26 cellular contexts compared by ENCODE assay signal in the genomic region with DNA sequence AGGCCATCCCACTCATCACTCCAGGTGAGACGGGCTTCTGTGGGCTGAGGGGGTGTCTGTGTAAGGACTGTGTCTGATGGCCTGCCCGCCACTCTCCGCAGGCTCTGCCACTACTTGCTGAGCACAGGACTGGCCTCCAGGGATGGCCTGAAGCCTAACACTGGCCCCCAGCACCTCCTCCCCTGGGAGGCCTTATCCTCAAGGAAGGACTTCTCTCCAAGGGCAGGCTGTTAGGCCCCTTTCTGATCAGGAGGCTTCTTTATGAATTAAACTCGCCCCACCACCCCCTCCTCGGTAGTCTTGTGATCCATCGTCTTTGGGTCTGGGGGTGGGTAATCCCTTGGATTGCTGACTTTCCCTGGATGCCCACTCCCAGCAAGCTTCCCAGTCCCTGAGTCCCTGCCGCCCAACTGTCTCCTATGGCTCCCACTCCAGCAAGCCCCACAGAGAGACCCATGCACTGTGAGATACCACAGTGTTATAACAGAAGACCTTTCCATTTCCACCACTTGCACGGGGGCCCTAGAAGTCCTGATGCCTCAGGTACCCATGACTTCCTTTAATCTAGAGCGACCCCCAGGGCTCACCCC. TPM values are rescaled to one million over a fixed set of nuclear protein-coding genes. Genes with fewer than 3 reads are reported as not detected.
"Had no signal": no experiment of that assay in that cellular context is flagged by ENCODE, and none has a peak within 500 bp of the region (broad histone marks: within the 10 kb centered on the region; RNA-seq: fewer than 3 reads in every experiment).

No MANE protein-coding gene starts in this region.

- H3K27me3 Mint-ChIP-seq: activated B cell treated with CpG ODN at 0.5 μM for 24 hours; activated CD4-positive, alpha-beta memory T cell treated with anti-CD3 and anti-CD28 coated beads for 36 hours; activated CD4-positive, alpha-beta T cell treated with anti-CD3 and anti-CD28 coated beads, Interleukin-2, amount 10 ng/mL, durations not matched to agents 7 days and 5 days; activated naive CD8-positive, alpha-beta T cell; T-helper 17 cell had no signal

- H3K4me1 Mint-ChIP-seq: activated B cell treated with CpG ODN at 0.5 μM for 24 hours had no signal

- H3K36me3 ChIP-seq: brain microvascular endothelial cell, cardiac muscle cell had no signal

- H3K9me3 Mint-ChIP-seq: activated B cell treated with CpG ODN at 0.5 μM for 24 hours; activated CD4-positive, alpha-beta memory T cell treated with anti-CD3 and anti-CD28 coated beads for 36 hours; activated CD4-positive, alpha-beta T cell treated with anti-CD3 and anti-CD28 coated beads, Interleukin-2, amount 10 ng/mL, durations not matched to agents 7 days and 5 days; activated T-cell treated with anti-CD3 and anti-CD28 coated beads, Interleukin-2, amount 50 U/mL, for 4 hours had no signal

- H3K27ac Mint-ChIP-seq: activated B cell treated with CpG ODN at 0.5 μM for 24 hours; activated CD4-positive, alpha-beta memory T cell treated with anti-CD3 and anti-CD28 coated beads for 36 hours; activated CD4-positive, alpha-beta T cell treated with anti-CD3 and anti-CD28 coated beads, Interleukin-2, amount 10 ng/mL, durations not matched to agents 7 days and 5 days; activated naive CD8-positive, alpha-beta T cell; T-helper 17 cell had no signal

- FAIRE-seq: TTC549 had no signal

- DNase-seq: activated B cell treated with CpG ODN at 0.5 μM for 24 hours; activated CD4-positive, alpha-beta memory T cell treated with anti-CD3 and anti-CD28 coated beads for 36 hours; activated CD4-positive, alpha-beta T cell treated with anti-CD3 and anti-CD28 coated beads, Interleukin-2, amount 10 ng/mL, durations not matched to agents 7 days and 5 days; activated CD8-positive, alpha-beta memory T cell treated with anti-CD3 and anti-CD28 coated beads for 24 hours; activated effector memory CD4-positive, alpha-beta T cell treated with anti-CD3 and anti-CD28 coated beads, Interleukin-2, amount 50 U/mL, for 16 hours; activated naive CD4-positive, alpha-beta T cell treated with Interleukin-2 at 50 U/mL for 16 hours; activated T-cell treated with anti-CD3 and anti-CD28 coated beads, Interleukin-2, amount 50 U/mL, for 4 hours; amygdala; brain microvascular endothelial cell; KG1; NCI-H1048; NCI-H146; NCI-H187 treated with DMSO at 0.1 percent for 48 hours; NCI-H2081 treated with DMSO at 0.1 percent for 48 hours; NCI-H446; NCI-H524; SIG-M5; T-helper 17 cell; T-helper 9 cell had no signal

- ATAC-seq: activated T-cell treated with anti-CD3 and anti-CD28 coated beads, Interleukin-2, amount 50 U/mL, for 4 hours; T-helper 17 cell had no signal

- H3K36me3 Mint-ChIP-seq: activated CD4-positive, alpha-beta memory T cell treated with anti-CD3 and anti-CD28 coated beads for 36 hours; activated naive CD8-positive, alpha-beta T cell had no signal

- H2AFZ ChIP-seq: PC-9 had no signal

- H3K27ac ChIP-seq: brain microvascular endothelial cell, cardiac muscle cell, PC-9 had no signal

- H3K27me3 ChIP-seq: brain microvascular endothelial cell, cardiac muscle cell had no signal

- H3K4me3 ChIP-seq: cardiac muscle cell, PC-9 had no signal

- H3K4me3 Mint-ChIP-seq: activated B cell treated with CpG ODN at 0.5 μM for 24 hours; activated CD4-positive, alpha-beta memory T cell treated with anti-CD3 and anti-CD28 coated beads for 36 hours; activated CD4-positive, alpha-beta T cell treated with anti-CD3 and anti-CD28 coated beads, Interleukin-2, amount 10 ng/mL, durations not matched to agents 7 days and 5 days; activated naive CD8-positive, alpha-beta T cell; activated T-cell treated with anti-CD3 and anti-CD28 coated beads, Interleukin-2, amount 50 U/mL, for 4 hours; T-helper 17 cell had no signal

RNA-seq across cellular contexts. Expression of gene FXYD4, which starts 4.7 kb away (rescaled TPM):
- total RNA-seq: activated B cell treated with CpG ODN at 0.5 μM for 24 hours; activated CD4-positive, alpha-beta memory T cell treated with anti-CD3 and anti-CD28 coated beads for 36 hours; activated CD4-positive, alpha-beta T cell treated with anti-CD3 and anti-CD28 coated beads, Interleukin-2, amount 10 ng/mL, durations not matched to agents 7 days and 5 days; activated T-cell treated with anti-CD3 and anti-CD28 coated beads, Interleukin-2, amount 50 U/mL, for 4 hours; cardiac muscle cell; LHCN-M2; M059J; PC-9; RPMI7951; T-helper 17 cell had no signal
- polyA plus RNA-seq: cardiac muscle cell had no signal
